Comparison of ENCODE assay signal across 28 cellular contexts in genomic region chr15:63797103-63797502, GRCh38.
"Had no signal": no experiment of that assay in that cellular context is flagged by ENCODE, and none has a peak within 500 bp of the region (broad histone marks: within the 10 kb centered on the region; RNA-seq: fewer than 3 reads in every experiment).

No MANE protein-coding gene starts in this region.

- H3K27me3 ChIP-seq: Peyer's patch, SJCRH30 had no signal

- H3K4me3 Mint-ChIP-seq: activated CD8-positive, alpha-beta T cell treated with anti-CD3 and anti-CD28 coated beads, Interleukin-2, amount 10 ng/mL, durations not matched to agents 7 days and 5 days; activated naive CD4-positive, alpha-beta T cell treated with anti-CD3 and anti-CD28 coated beads, Interleukin-2, amount 50 U/mL, for 24 hours; brain; central memory CD8-positive, alpha-beta T cell had no signal

- H3K27ac Mint-ChIP-seq: activated CD8-positive, alpha-beta T cell treated with anti-CD3 and anti-CD28 coated beads, Interleukin-2, amount 10 ng/mL, durations not matched to agents 7 days and 5 days; activated naive CD4-positive, alpha-beta T cell treated with anti-CD3 and anti-CD28 coated beads, Interleukin-2, amount 50 U/mL, for 24 hours; brain had no signal

- H3K27ac ChIP-seq: Peyer's patch, RWPE1, SJCRH30, VCaP had no signal

- H3K4me2 ChIP-seq: SK-N-SH had no signal

- ATAC-seq: activated CD8-positive, alpha-beta T cell treated with anti-CD3 and anti-CD28 coated beads, Interleukin-2, amount 10 ng/mL, durations not matched to agents 7 days and 5 days had no signal

- H3K4me1 ChIP-seq: SJCRH30 had no signal

- H3K36me3 ChIP-seq: Peyer's patch, SJCRH30 had no signal

- H3K9me3 Mint-ChIP-seq: central memory CD8-positive, alpha-beta T cell had no signal

- H3K9me3 ChIP-seq: Peyer's patch, SJCRH30, SK-N-SH had no signal

- H3K27me3 Mint-ChIP-seq: activated naive CD4-positive, alpha-beta T cell treated with anti-CD3 and anti-CD28 coated beads, Interleukin-2, amount 50 U/mL, for 24 hours; brain; central memory CD8-positive, alpha-beta T cell had no signal

- DNase-seq: activated CD4-positive, alpha-beta T cell treated with anti-CD3 and anti-CD28 coated beads for 48 hours; activated CD4-positive, alpha-beta T cell treated with anti-CD3 and anti-CD28 coated beads, Interleukin-2, amount 50 U/mL, for 4 hours; activated CD4-positive, CD25-positive, alpha-beta regulatory T cell treated with anti-CD3 and anti-CD28 coated beads, Interleukin-2, amount 50 U/mL, for 72 hours; activated CD8-positive, alpha-beta memory T cell treated with anti-CD3 and anti-CD28 coated beads, Interleukin-2, amount 50 U/mL, for 48 hours; activated CD8-positive, alpha-beta T cell treated with anti-CD3 and anti-CD28 coated beads, Interleukin-2, amount 10 ng/mL, durations not matched to agents 7 days and 5 days; activated effector memory CD4-positive, alpha-beta T cell treated with Interleukin-2 at 50 U/mL for 16 hours; activated naive CD4-positive, alpha-beta T cell; activated T-cell treated with anti-CD3 and anti-CD28 coated beads, Interleukin-2, amount 50 U/mL, for 1 hour; amygdala; Karpas-422; MM.1S; NCI-H1105; NCI-H1436 treated with DMSO at 0.1 percent for 48 hours; NCI-H187; NCI-H2081; NCI-H510A treated with DMSO at 0.1 percent for 48 hours; NCI-H69; Peyer's patch; Right ventricle myocardium superior; SJCRH30; SK-N-SH; T-helper 1 cell had no signal

- FAIRE-seq: astrocyte had no signal

- H3K4me3 ChIP-seq: Peyer's patch, SJCRH30 had no signal

- H3K9ac ChIP-seq: SK-N-SH had no signal
